ENCODE assay signal across 1 cellular context in genomic region chr22:44703269-44703870, GRCh38.
TF ChIP-seq lines count a peak whose summit lies in the region.

No MANE protein-coding gene starts in this region.

TF ChIP-seq in WTC11, 78 proteins besides CTCF, POLR2A, EP300 and RAD21 (continued from another document):
- TF ChIP-seq ZSCAN18 (CRISPR knock-in tag; IDR thresholded peaks at IDR 0.05) = no peak
- TF ChIP-seq GRHL2 (CRISPR knock-in tag; IDR thresholded peaks at IDR 0.05; ENCODE audit: insufficient replicate concordance, severe bottlenecking) = no peak
- TF ChIP-seq SMAD4 (CRISPR knock-in tag; IDR thresholded peaks at IDR 0.05) = no peak
- no peak for TF ChIP-seq SOX15 (CRISPR knock-in tag; IDR thresholded peaks at IDR 0.05)
- no peak for TF ChIP-seq MAX (CRISPR knock-in tag; IDR thresholded peaks at IDR 0.05)
- no peak for TF ChIP-seq ZNF396 (CRISPR knock-in tag; IDR thresholded peaks at IDR 0.05; ENCODE audit: borderline replicate concordance)
- TF ChIP-seq FOXJ3 (CRISPR knock-in tag; IDR thresholded peaks at IDR 0.05; ENCODE audit: borderline replicate concordance) = no peak
- TF ChIP-seq RELA (CRISPR knock-in tag; IDR thresholded peaks at IDR 0.05; ENCODE audit: borderline replicate concordance) = no peak
- TF ChIP-seq RORB (CRISPR knock-in tag; IDR thresholded peaks at IDR 0.05) = no peak
- no peak for TF ChIP-seq ZNF138 (CRISPR knock-in tag; conservative IDR thresholded peaks at IDR 0.05)
- TF ChIP-seq STAT6 (CRISPR knock-in tag; conservative IDR thresholded peaks at IDR 0.05; ENCODE audit: low read depth) = no peak
- no peak for TF ChIP-seq NR3C1 (CRISPR knock-in tag; conservative IDR thresholded peaks at IDR 0.05; ENCODE audit: low read depth)
- TF ChIP-seq CBFB (CRISPR knock-in tag; IDR thresholded peaks at IDR 0.05; ENCODE audit: low read depth) = no peak
- no peak for TF ChIP-seq JAZF1 (CRISPR knock-in tag; IDR thresholded peaks at IDR 0.05)
- no peak for TF ChIP-seq AR (CRISPR knock-in tag; IDR thresholded peaks at IDR 0.05)
- TF ChIP-seq MYBL2 (CRISPR knock-in tag; IDR thresholded peaks at IDR 0.05) = no peak
- TF ChIP-seq E2F4 (CRISPR knock-in tag; IDR thresholded peaks at IDR 0.05; ENCODE audit: borderline replicate concordance, low read depth) = no peak
